ENCODE assay signal across 2 cellular contexts in the genomic region with DNA sequence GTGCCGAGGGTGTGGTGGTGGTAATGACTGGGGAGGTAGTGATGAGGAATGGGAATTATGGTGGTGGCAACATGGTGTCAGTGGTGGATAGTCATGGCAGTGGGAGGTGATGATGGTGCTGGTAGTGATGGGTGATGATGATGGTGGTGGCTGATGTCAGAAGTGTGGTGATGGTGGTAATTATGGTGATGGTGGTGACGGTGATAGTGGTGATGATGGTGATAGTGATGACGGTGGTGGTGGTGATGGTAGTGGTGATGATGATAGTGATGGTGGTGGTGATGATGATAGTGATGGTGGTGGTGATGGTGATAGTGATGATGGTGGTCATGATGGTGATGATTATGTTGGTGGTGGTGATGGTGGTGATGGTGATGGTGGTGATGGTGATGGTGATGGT.
TF ChIP-seq lines count a peak whose summit lies in the region.

No MANE protein-coding gene starts in this region.

TF ChIP-seq in HepG2, 621 proteins besides CTCF, POLR2A, EP300 and RAD21 (continued from another document):
- TF ChIP-seq, protein P1, sequence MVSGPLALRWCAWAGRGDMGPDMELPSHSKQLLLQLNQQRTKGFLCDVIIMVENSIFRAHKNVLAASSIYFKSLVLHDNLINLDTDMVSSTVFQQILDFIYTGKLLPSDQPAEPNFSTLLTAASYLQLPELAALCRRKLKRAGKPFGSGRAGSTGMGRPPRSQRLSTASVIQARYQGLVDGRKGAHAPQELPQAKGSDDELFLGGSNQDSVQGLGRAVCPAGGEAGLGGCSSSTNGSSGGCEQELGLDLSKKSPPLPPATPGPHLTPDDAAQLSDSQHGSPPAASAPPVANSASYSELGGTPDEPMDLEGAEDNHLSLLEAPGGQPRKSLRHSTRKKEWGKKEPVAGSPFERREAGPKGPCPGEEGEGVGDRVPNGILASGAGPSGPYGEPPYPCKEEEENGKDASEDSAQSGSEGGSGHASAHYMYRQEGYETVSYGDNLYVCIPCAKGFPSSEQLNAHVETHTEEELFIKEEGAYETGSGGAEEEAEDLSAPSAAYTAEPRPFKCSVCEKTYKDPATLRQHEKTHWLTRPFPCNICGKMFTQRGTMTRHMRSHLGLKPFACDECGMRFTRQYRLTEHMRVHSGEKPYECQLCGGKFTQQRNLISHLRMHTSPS (CRISPR knock-in tag; IDR thresholded peaks at IDR 0.05; ENCODE audit: low read depth): no peak
- TF ChIP-seq ZNF292 (CRISPR knock-in tag; IDR thresholded peaks at IDR 0.05; ENCODE audit: borderline replicate concordance, low read depth): no peak

TF ChIP-seq in K562, 482 proteins besides CTCF, POLR2A, EP300 and RAD21 (continued from another document and continues in another):
- TF ChIP-seq, protein P2, sequence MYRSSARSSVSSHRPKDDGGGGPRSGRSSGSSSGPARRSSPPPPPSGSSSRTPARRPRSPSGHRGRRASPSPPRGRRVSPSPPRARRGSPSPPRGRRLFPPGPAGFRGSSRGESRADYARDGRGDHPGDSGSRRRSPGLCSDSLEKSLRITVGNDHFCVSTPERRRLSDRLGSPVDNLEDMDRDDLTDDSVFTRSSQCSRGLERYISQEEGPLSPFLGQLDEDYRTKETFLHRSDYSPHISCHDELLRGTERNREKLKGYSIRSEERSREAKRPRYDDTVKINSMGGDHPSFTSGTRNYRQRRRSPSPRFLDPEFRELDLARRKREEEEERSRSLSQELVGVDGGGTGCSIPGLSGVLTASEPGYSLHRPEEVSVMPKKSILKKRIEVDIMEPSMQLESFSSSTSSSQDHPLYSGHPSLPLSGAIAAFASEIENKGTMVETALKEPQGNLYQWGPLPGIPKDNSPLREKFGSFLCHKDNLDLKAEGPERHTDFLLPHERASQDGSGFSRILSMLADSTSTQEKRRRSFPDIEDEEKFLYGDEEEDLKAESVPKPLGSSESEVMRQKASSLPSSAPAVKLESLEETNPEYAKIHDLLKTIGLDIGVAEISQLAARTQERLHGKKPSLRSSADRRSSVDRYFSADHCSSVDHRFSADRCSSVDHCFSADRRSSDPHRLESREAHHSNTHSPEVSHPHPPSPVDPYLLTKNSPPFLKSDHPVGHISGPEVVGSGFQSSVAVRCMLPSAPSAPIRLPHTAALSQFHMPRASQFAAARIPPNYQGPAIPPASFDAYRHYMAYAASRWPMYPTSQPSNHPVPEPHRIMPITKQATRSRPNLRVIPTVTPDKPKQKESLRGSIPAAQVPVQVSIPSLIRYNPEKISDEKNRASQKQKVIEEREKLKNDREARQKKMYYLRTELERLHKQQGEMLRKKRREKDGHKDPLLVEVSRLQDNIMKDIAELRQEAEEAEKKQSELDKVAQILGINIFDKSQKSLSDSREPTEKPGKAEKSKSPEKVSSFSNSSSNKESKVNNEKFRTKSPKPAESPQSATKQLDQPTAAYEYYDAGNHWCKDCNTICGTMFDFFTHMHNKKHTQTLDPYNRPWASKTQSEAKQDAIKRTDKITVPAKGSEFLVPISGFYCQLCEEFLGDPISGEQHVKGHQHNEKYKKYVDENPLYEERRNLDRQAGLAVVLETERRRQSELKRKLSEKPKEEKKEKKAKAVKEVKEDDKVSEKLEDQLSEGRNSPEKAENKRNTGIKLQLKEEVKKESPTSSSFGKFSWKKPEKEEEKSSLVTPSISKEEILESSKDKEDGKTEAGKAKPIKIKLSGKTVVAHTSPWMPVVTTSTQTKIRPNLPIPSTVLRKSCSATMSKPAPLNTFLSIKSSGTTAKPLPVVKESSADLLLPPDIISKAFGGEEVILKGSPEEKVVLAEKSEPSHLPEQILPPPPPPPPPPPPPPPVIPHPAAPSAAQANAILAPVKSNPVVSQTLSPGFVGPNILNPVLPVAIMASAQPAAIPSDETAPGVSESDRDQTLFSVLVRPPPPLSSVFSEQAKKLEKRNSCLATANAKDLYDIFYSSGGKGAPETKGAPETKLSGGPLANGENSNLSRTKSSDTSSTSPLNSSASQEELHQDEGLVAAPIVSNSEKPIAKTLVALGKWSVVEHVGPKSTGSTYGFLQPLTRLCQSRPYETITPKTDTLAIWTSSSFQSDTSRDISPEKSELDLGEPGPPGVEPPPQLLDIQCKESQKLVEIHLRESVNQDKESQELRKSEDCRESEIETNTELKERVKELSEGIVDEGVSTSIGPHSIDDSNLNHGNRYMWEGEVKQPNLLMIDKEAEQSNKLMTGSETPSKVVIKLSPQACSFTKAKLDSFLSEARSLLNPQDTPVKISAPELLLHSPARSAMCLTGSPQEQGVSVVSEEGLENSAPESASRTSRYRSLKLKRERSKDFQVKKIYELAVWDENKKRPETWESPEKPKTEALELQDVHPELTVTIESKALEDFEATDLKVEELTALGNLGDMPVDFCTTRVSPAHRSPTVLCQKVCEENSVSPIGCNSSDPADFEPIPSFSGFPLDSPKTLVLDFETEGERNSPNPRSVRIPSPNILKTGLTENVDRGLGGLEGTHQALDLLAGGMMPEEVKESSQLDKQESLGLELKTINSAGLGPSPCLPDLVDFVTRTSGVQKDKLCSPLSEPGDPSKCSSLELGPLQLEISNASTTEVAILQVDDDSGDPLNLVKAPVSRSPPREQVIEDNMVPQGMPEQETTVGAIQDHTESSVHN (IDR thresholded peaks at IDR 0.05; ENCODE audit: borderline replicate concordance in 1 of 2, low read depth in 1 of 2): no peak
- TF ChIP-seq CBFA2T2 (conservative IDR thresholded peaks at IDR 0.05) (no peak), ETS2 (tag; IDR thresholded peaks at IDR 0.05; ENCODE audit: borderline replicate concordance, poor library complexity, severe bottlenecking) (no peak), ZNF766 (CRISPR knock-in tag; conservative IDR thresholded peaks at IDR 0.05) (no peak), BRF1 (IDR thresholded peaks at IDR 0.05; ENCODE audit: borderline replicate concordance, extremely low read depth, insufficient read length) (no peak), RBM25 (IDR thresholded peaks at IDR 0.05; ENCODE audit: low read depth, low read length, severe bottlenecking) (no peak), ZNF717 (CRISPR knock-in tag; IDR thresholded peaks at IDR 0.05) (no peak), RBFOX2 (IDR thresholded peaks at IDR 0.05; ENCODE audit: low read depth, low read length) (no peak), ZNF707 (CRISPR knock-in tag; conservative IDR thresholded peaks at IDR 0.05) (no peak), EHMT2 (IDR thresholded peaks at IDR 0.05) (0 out of 2 replicates have a peak, but pooled peaks have one; percentile 62), SETDB1 (IDR thresholded peaks at IDR 0.05; ENCODE audit: low read length) (no peak), NFXL1 (CRISPR knock-in tag; IDR thresholded peaks at IDR 0.05) (no peak), CHCHD3 (CRISPR knock-in tag; IDR thresholded peaks at IDR 0.05) (no peak), ZNF324 (CRISPR knock-in tag; IDR thresholded peaks at IDR 0.05) (no peak), YY1 (IDR thresholded peaks at IDR 0.05; ENCODE audit: borderline replicate concordance in 1 of 3, control insufficient read depth in 1 of 3, extremely low read depth in 1 of 3, insufficient read depth in 3 of 3, insufficient read length in 1 of 3, insufficient replicate concordance in 2 of 3, low read depth in 1 of 3, low read length in 2 of 3) (no peak), ELF4 (CRISPR knock-in tag; IDR thresholded peaks at IDR 0.05) (0 out of 2 replicates have a peak, but pooled peaks have one; percentile 82), NR2C1 (IDR thresholded peaks at IDR 0.05) (no peak), NR2C1 (tag; IDR thresholded peaks at IDR 0.05) (no peak), ATF1 (CRISPR knock-in tag; IDR thresholded peaks at IDR 0.05) (no peak), ATF1 (tag; IDR thresholded peaks at IDR 0.05) (0 out of 2 replicates have a peak, but pooled peaks have one; percentile 18), BMI1 (IDR thresholded peaks at IDR 0.05; ENCODE audit: low read length) (no peak), LARP7 (IDR thresholded peaks at IDR 0.05) (0 out of 2 replicates have a peak, but pooled peaks have one; percentile 35), HMGN3 (IDR thresholded peaks at IDR 0.05; ENCODE audit: borderline replicate concordance, extremely low read depth, insufficient read length, low read depth, low read length) (no peak), MEF2A (IDR thresholded peaks at IDR 0.05; ENCODE audit: control insufficient read depth, low read depth, low read length) (no peak), PCBP2 (IDR thresholded peaks at IDR 0.05; ENCODE audit: low read depth, low read length, poor library complexity, severe bottlenecking) (no peak), MTF1 (CRISPR knock-in tag; IDR thresholded peaks at IDR 0.05; ENCODE audit: borderline replicate concordance) (no peak), MTA3 (IDR thresholded peaks at IDR 0.05; ENCODE audit: borderline replicate concordance) (no peak), ZBTB8A (IDR thresholded peaks at IDR 0.05; ENCODE audit: partially characterized antibody) (no peak)
- TF ChIP-seq, protein P3, sequence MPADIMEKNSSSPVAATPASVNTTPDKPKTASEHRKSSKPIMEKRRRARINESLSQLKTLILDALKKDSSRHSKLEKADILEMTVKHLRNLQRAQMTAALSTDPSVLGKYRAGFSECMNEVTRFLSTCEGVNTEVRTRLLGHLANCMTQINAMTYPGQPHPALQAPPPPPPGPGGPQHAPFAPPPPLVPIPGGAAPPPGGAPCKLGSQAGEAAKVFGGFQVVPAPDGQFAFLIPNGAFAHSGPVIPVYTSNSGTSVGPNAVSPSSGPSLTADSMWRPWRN (IDR thresholded peaks at IDR 0.05; ENCODE audit: low read depth): no peak
- TF ChIP-seq, protein P4, sequence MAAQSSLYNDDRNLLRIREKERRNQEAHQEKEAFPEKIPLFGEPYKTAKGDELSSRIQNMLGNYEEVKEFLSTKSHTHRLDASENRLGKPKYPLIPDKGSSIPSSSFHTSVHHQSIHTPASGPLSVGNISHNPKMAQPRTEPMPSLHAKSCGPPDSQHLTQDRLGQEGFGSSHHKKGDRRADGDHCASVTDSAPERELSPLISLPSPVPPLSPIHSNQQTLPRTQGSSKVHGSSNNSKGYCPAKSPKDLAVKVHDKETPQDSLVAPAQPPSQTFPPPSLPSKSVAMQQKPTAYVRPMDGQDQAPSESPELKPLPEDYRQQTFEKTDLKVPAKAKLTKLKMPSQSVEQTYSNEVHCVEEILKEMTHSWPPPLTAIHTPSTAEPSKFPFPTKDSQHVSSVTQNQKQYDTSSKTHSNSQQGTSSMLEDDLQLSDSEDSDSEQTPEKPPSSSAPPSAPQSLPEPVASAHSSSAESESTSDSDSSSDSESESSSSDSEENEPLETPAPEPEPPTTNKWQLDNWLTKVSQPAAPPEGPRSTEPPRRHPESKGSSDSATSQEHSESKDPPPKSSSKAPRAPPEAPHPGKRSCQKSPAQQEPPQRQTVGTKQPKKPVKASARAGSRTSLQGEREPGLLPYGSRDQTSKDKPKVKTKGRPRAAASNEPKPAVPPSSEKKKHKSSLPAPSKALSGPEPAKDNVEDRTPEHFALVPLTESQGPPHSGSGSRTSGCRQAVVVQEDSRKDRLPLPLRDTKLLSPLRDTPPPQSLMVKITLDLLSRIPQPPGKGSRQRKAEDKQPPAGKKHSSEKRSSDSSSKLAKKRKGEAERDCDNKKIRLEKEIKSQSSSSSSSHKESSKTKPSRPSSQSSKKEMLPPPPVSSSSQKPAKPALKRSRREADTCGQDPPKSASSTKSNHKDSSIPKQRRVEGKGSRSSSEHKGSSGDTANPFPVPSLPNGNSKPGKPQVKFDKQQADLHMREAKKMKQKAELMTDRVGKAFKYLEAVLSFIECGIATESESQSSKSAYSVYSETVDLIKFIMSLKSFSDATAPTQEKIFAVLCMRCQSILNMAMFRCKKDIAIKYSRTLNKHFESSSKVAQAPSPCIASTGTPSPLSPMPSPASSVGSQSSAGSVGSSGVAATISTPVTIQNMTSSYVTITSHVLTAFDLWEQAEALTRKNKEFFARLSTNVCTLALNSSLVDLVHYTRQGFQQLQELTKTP (IDR thresholded peaks at IDR 0.05; ENCODE audit: low read depth in 1 of 2, partially characterized antibody in 2 of 2): no peak
- TF ChIP-seq, protein P5, sequence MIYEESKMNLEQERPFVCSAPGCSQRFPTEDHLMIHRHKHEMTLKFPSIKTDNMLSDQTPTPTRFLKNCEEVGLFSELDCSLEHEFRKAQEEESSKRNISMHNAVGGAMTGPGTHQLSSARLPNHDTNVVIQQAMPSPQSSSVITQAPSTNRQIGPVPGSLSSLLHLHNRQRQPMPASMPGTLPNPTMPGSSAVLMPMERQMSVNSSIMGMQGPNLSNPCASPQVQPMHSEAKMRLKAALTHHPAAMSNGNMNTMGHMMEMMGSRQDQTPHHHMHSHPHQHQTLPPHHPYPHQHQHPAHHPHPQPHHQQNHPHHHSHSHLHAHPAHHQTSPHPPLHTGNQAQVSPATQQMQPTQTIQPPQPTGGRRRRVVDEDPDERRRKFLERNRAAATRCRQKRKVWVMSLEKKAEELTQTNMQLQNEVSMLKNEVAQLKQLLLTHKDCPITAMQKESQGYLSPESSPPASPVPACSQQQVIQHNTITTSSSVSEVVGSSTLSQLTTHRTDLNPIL (CRISPR knock-in tag; IDR thresholded peaks at IDR 0.05): no peak
- TF ChIP-seq, protein P6, sequence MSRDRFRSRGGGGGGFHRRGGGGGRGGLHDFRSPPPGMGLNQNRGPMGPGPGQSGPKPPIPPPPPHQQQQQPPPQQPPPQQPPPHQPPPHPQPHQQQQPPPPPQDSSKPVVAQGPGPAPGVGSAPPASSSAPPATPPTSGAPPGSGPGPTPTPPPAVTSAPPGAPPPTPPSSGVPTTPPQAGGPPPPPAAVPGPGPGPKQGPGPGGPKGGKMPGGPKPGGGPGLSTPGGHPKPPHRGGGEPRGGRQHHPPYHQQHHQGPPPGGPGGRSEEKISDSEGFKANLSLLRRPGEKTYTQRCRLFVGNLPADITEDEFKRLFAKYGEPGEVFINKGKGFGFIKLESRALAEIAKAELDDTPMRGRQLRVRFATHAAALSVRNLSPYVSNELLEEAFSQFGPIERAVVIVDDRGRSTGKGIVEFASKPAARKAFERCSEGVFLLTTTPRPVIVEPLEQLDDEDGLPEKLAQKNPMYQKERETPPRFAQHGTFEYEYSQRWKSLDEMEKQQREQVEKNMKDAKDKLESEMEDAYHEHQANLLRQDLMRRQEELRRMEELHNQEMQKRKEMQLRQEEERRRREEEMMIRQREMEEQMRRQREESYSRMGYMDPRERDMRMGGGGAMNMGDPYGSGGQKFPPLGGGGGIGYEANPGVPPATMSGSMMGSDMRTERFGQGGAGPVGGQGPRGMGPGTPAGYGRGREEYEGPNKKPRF (IDR thresholded peaks at IDR 0.05; ENCODE audit: low read depth, low read length): no peak
- TF ChIP-seq, protein P7, sequence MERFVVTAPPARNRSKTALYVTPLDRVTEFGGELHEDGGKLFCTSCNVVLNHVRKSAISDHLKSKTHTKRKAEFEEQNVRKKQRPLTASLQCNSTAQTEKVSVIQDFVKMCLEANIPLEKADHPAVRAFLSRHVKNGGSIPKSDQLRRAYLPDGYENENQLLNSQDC (CRISPR knock-in tag; IDR thresholded peaks at IDR 0.05): no peak
- TF ChIP-seq, protein P8, sequence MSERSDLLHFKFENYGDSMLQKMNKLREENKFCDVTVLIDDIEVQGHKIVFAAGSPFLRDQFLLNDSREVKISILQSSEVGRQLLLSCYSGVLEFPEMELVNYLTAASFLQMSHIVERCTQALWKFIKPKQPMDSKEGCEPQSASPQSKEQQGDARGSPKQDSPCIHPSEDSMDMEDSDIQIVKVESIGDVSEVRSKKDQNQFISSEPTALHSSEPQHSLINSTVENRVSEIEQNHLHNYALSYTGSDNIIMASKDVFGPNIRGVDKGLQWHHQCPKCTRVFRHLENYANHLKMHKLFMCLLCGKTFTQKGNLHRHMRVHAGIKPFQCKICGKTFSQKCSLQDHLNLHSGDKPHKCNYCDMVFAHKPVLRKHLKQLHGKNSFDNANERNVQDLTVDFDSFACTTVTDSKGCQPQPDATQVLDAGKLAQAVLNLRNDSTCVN (CRISPR knock-in tag; IDR thresholded peaks at IDR 0.05): peak; percentile 15; the same call in 1 of the 2 replicates
- TF ChIP-seq, protein P9, sequence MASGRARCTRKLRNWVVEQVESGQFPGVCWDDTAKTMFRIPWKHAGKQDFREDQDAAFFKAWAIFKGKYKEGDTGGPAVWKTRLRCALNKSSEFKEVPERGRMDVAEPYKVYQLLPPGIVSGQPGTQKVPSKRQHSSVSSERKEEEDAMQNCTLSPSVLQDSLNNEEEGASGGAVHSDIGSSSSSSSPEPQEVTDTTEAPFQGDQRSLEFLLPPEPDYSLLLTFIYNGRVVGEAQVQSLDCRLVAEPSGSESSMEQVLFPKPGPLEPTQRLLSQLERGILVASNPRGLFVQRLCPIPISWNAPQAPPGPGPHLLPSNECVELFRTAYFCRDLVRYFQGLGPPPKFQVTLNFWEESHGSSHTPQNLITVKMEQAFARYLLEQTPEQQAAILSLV (tag; IDR thresholded peaks at IDR 0.05): no peak
